ENCODE assay signal across 11 cellular contexts in genomic region chr1:26783646-26784022, GRCh38. TPM values are rescaled to one million over a fixed set of nuclear protein-coding genes. Genes with fewer than 3 reads are reported as not detected.
DNase-seq lines count a peak whose midpoint lies in the region; ATAC-seq and TF ChIP-seq lines count a peak whose summit lies in the region.
"Had no signal": no experiment of that assay in that cellular context is flagged by ENCODE, and none has a peak within 500 bp of the region (broad histone marks: within the 10 kb centered on the region; RNA-seq: fewer than 3 reads in every experiment).

No MANE protein-coding gene starts in this region.

- peak overlapping the region; percentile 38 for H3K27ac Mint-ChIP-seq in activated T-cell treated with anti-CD3 and anti-CD28 coated beads, Interleukin-2, amount 50 U/mL, for 24 hours
- peak overlapping the region; percentile 55 for H3K27ac Mint-ChIP-seq in activated naive CD8-positive, alpha-beta T cell treated with anti-CD3 and anti-CD28 coated beads, Interleukin-2, amount 50 U/mL, for 24 hours
- H3K27ac Mint-ChIP-seq in Caco-2 (ENCODE audit: unreplicated experiment), result no peak overlapping the region

- TF ChIP-seq CTCF in lung (IDR thresholded peaks at IDR 0.05; ENCODE audit: control extremely low read depth, extremely low read depth) (no peak), Caco-2 (IDR thresholded peaks at IDR 0.05; ENCODE audit: insufficient read depth in 1 of 2, low read depth in 1 of 2, low read length in 1 of 2, severe bottlenecking in 1 of 2, unreplicated experiment in 1 of 2) (no peak)

- POLR2A ChIA-PET in Caco-2 (lab: Charles Lee), result no interaction called here

- H3K4me3 Mint-ChIP-seq in activated T-cell treated with anti-CD3 and anti-CD28 coated beads, Interleukin-2, amount 50 U/mL, for 24 hours, result no peak overlapping the region
- H3K4me3 Mint-ChIP-seq in activated naive CD8-positive, alpha-beta T cell treated with anti-CD3 and anti-CD28 coated beads, Interleukin-2, amount 50 U/mL, for 24 hours, result no peak overlapping the region
- H3K4me3 Mint-ChIP-seq in Caco-2 (ENCODE audit: unreplicated experiment), result no peak overlapping the region
- H3K4me3 Mint-ChIP-seq: stimulated activated naive B cell treated with anti-CD40 and anti-IgM and Interleukin-4, amounts not matched to agents 10 μg/mL and 1 μg/mL and 100 μg/mL, for 72 hours had no signal

- H3K4me1 ChIP-seq in lung (ENCODE audit: control insufficient read depth in 2 of 2, insufficient read depth in 2 of 2, low read length in 2 of 2) (peaks cover 16 to 50% of the 10 kb centered on the region in 2 donors), Caco-2 (peaks cover 51% of the 10 kb centered on the region)

- intact Hi-C loops in Caco-2 (cut with micrococcal nuclease; ENCODE audit: unreplicated experiment), result no loop called here

- H3K4me1 Mint-ChIP-seq in activated T-cell treated with anti-CD3 and anti-CD28 coated beads, Interleukin-2, amount 50 U/mL, for 24 hours (ENCODE audit: low read depth), result peaks cover 67% of the 10 kb centered on the region
- peaks cover 68% of the 10 kb centered on the region for H3K4me1 Mint-ChIP-seq in activated naive CD8-positive, alpha-beta T cell treated with anti-CD3 and anti-CD28 coated beads, Interleukin-2, amount 50 U/mL, for 24 hours
- H3K4me1 Mint-ChIP-seq in Caco-2 (ENCODE audit: low read depth, unreplicated experiment), result peaks cover 37% of the 10 kb centered on the region

- H3K9me3 ChIP-seq in lung (ENCODE audit: control insufficient read depth in 2 of 2, insufficient read depth in 1 of 2, low read length in 1 of 2) (no peaks in the 10 kb centered on the region), Caco-2 (no peaks in the 10 kb centered on the region)

- 70 to 72% methylated on average over 5 of the region's 5 CpGs for WGBS in lung, 2 donors

- no peak overlapping the region for H3K4me3 ChIP-seq in lung
- no peak overlapping the region for H3K4me3 ChIP-seq in Caco-2 (ENCODE audit: low read depth, low read length)

- no peaks in the 10 kb centered on the region for H3K27me3 Mint-ChIP-seq in activated T-cell treated with anti-CD3 and anti-CD28 coated beads, Interleukin-2, amount 50 U/mL, for 24 hours
- peaks cover 1% of the 10 kb centered on the region for H3K27me3 Mint-ChIP-seq in activated naive CD8-positive, alpha-beta T cell treated with anti-CD3 and anti-CD28 coated beads, Interleukin-2, amount 50 U/mL, for 24 hours
- no peaks in the 10 kb centered on the region for H3K27me3 Mint-ChIP-seq in Caco-2 (ENCODE audit: insufficient read depth, unreplicated experiment)
- H3K27me3 Mint-ChIP-seq: stimulated activated naive B cell treated with anti-CD40 and anti-IgM and Interleukin-4, amounts not matched to agents 10 μg/mL and 1 μg/mL and 100 μg/mL, for 72 hours had no signal

- H3K27me3 ChIP-seq in lung (ENCODE audit: control insufficient read depth, insufficient read depth) (no peaks in the 10 kb centered on the region), Caco-2 (replicated peaks; ENCODE audit: control insufficient read depth, insufficient read depth, low read length) (no peaks in the 10 kb centered on the region)

- H3K9me3 Mint-ChIP-seq in activated T-cell treated with anti-CD3 and anti-CD28 coated beads, Interleukin-2, amount 50 U/mL, for 24 hours, result no peaks in the 10 kb centered on the region
- H3K9me3 Mint-ChIP-seq in activated naive CD8-positive, alpha-beta T cell treated with anti-CD3 and anti-CD28 coated beads, Interleukin-2, amount 50 U/mL, for 24 hours, result no peaks in the 10 kb centered on the region
- H3K9me3 Mint-ChIP-seq in Caco-2 (ENCODE audit: unreplicated experiment), result no peaks in the 10 kb centered on the region
- H3K9me3 Mint-ChIP-seq: stimulated activated naive B cell treated with anti-CD40 and anti-IgM and Interleukin-4, amounts not matched to agents 10 μg/mL and 1 μg/mL and 100 μg/mL, for 72 hours had no signal

- H3K36me3 ChIP-seq in lung (ENCODE audit: control insufficient read depth in 2 of 2, insufficient read depth in 2 of 2, low read length in 2 of 2), result peaks cover 8 to 23% of the 10 kb centered on the region in 2 donors
- H3K36me3 ChIP-seq in Caco-2 (ENCODE audit: control insufficient read depth, insufficient read depth, low read length), result peaks cover 1% of the 10 kb centered on the region

- CTCF ChIA-PET in Caco-2 (lab: Charles Lee), result no interaction called here

- ATAC-seq in activated naive CD8-positive, alpha-beta T cell treated with anti-CD3 and anti-CD28 coated beads, Interleukin-2, amount 50 U/mL, for 24 hours, result no peak
- ATAC-seq in lung (ENCODE audit: insufficient read depth, low FRiP score), result no peak
- ATAC-seq: stimulated activated naive B cell treated with anti-CD40 and anti-IgM and Interleukin-4, amounts not matched to agents 10 μg/mL and 1 μg/mL and 100 μg/mL, for 72 hours had no signal

- peaks cover 64% of the 10 kb centered on the region for H3K36me3 Mint-ChIP-seq in activated T-cell treated with anti-CD3 and anti-CD28 coated beads, Interleukin-2, amount 50 U/mL, for 24 hours (ENCODE audit: low read depth)
- H3K36me3 Mint-ChIP-seq in activated naive CD8-positive, alpha-beta T cell treated with anti-CD3 and anti-CD28 coated beads, Interleukin-2, amount 50 U/mL, for 24 hours (ENCODE audit: low read depth), result peaks cover 32% of the 10 kb centered on the region
- H3K36me3 Mint-ChIP-seq in Caco-2 (ENCODE audit: insufficient read depth, unreplicated experiment), result peaks cover 66% of the 10 kb centered on the region

- H3K27ac ChIP-seq in lung (ENCODE audit: low read depth in 1 of 2, low read length in 1 of 2) (peak overlapping the region; percentile 50 to 97), temporal lobe (ENCODE audit: low read depth, low read length) (peak overlapping the region; percentile 89)

- no TSS peak for BruUV-seq in Caco-2 (replicated peaks; lab: Mats Ljungman, UMichigan)

- no peak for DNase-seq in activated T-cell treated with anti-CD3 and anti-CD28 coated beads, Interleukin-2, amount 50 U/mL, for 24 hours
- DNase-seq in activated T-cell treated with anti-CD3 and anti-CD28 coated beads for 4 hours (no peak), lung (ENCODE audit: low spot score) (no peak), NCI-H748 (lab: John Stamatoyannopoulos, UW; ENCODE audit: unreplicated experiment) (no peak), Caco-2 (no peak)
- no peak for DNase-seq in activated naive CD8-positive, alpha-beta T cell treated with anti-CD3 and anti-CD28 coated beads, Interleukin-2, amount 50 U/mL, for 24 hours
- no peak for DNase-seq in activated CD4-positive, alpha-beta T cell treated with anti-CD3 and anti-CD28 coated beads, Interleukin-2, amount 50 U/mL, for 4 hours
- DNase-seq: GDM1; NCI-H446 treated with DMSO at 0.1 percent for 48 hours; stimulated activated naive B cell treated with anti-CD40 and anti-IgM and Interleukin-4, amounts not matched to agents 10 μg/mL and 1 μg/mL and 100 μg/mL, for 72 hours had no signal

RNA-seq across cellular contexts. Expression of gene PIGV, which starts 4.1 kb away (rescaled TPM):
- 10 to 100 TPM; 14.3 TPM for total RNA-seq in lung
- polyA plus RNA-seq in lung, result 10 to 100 TPM in 1 of 2 donors, 1 to 10 TPM in 1; 6.8 to 11.8 TPM
- 4.9 TPM for total RNA-seq in temporal lobe
- total RNA-seq in Caco-2 (2022), result 10.0 and 12.3 TPM in 2 replicates

RNA-seq across cellular contexts. Expression of gene ZDHHC18, which starts 42.9 kb away (rescaled TPM):
- total RNA-seq in lung, result 10 to 100 TPM; 11.6 to 23.6 TPM
- polyA plus RNA-seq in lung, result 10 to 100 TPM; 13.0 to 39.1 TPM
- 5.4 TPM for total RNA-seq in temporal lobe
- total RNA-seq in Caco-2 (2022), result 21.3 and 21.9 TPM in 2 replicates
